Comparison of ENCODE assay signal across 8 cellular contexts in genomic region chr4:13483142-13484044, GRCh38. TPM values are rescaled to one million over a fixed set of nuclear protein-coding genes. Genes with fewer than 3 reads are reported as not detected.
DNase-seq lines count a peak whose midpoint lies in the region; ATAC-seq, FAIRE-seq and TF ChIP-seq lines count a peak whose summit lies in the region.

No MANE protein-coding gene starts in this region.

- H3K4me1 ChIP-seq in GM12878 (ENCODE audit: control insufficient read depth, insufficient read depth, low read length), result no peaks in the 10 kb centered on the region

- in situ Hi-C loops in Caki2 (cut with HindIII; ENCODE audit: low pct_unique_long_range_greater_than_20kb, low sequenced_read_pairs), result no loop called here
- in situ Hi-C loops in GM12878 (cut with MboI), result no loop called here

- FAIRE-seq in RCC 7860 (lab: Jason Lieb, UNC) (no peak), GM12878 (lab: Jason Lieb, UNC) (no peak)

- CTCF ChIA-PET in GM12878 (lab: Yijun Ruan, JAX), result interaction anchor here (0.9 to 1.8 kb wide), 2 partner anchors 10 to 44 kb away, joined by 3 to 4 read pairs; no protein-coding TSS in a partner anchor

- peak overlapping the region; percentile 53 for H3K4me2 ChIP-seq in GM12878 (ENCODE audit: control insufficient read depth, insufficient read depth)

- H3K4me3 ChIP-seq in GM12878, result peak overlapping the region; percentile 77

- peak overlapping the region; percentile 94 for H3K9ac ChIP-seq in GM12878 (ENCODE audit: control insufficient read depth, insufficient read depth, low read length)

- no peak for TF ChIP-seq EP300 in GM12878 (IDR thresholded peaks at IDR 0.05; ENCODE audit: borderline replicate concordance in 1 of 2, control insufficient read depth in 1 of 2, low read depth in 2 of 2, low read length in 2 of 2)

- no peak for TF ChIP-seq POLR2A in GM12878 (IDR thresholded peaks at IDR 0.05; ENCODE audit: low read depth, low read length)

- H3K9me3 ChIP-seq in GM12878 (replicated peaks; ENCODE audit: control insufficient read depth, insufficient read depth, low read length), result 0 out of 3 replicates have a peak, but pooled peaks cover 1% of the 10 kb centered on the region

- no peaks in the 10 kb centered on the region for H4K20me1 ChIP-seq in GM12878 (ENCODE audit: control insufficient read depth, insufficient read depth)

- WGBS in GM12878 (ENCODE audit: insufficient coverage, insufficient replicate concordance, low lambda C conversion rate, missing lambda C conversion rate), result 24% methylated on average over 38 of the region's 38 CpGs

- peak overlapping the region; percentile 38 for H3K27ac ChIP-seq in GM12878 (ENCODE audit: control insufficient read depth, insufficient read depth)

- no peak for TF ChIP-seq RAD21 in GM12878 (IDR thresholded peaks at IDR 0.05; ENCODE audit: insufficient read depth, low read depth, low read length)

- intact Hi-C loops in GM12878 (cut with micrococcal nuclease; ENCODE audit: unreplicated experiment), result loop anchor here (10.0 kb wide), 1 partner anchor 141 kb away; the partner anchor contains the start of gene BOD1L1

- POLR2A ChIA-PET in GM12878 (lab: Charles Lee), result interaction anchor here (1.1 kb wide), 1 partner anchor 9 kb away, joined by 4 read pairs; no protein-coding TSS in a partner anchor

- TSS peak; percentile 65 for BruUV-seq in GM12878 (replicated peaks; lab: Mats Ljungman, UMichigan)

- peak; percentile 17 for ATAC-seq in GM19438 (IDR thresholded peaks at IDR 0.05; ENCODE audit: low read depth, unreplicated experiment)
- peak; percentile 1 for ATAC-seq in HG03520 (IDR thresholded peaks at IDR 0.05; ENCODE audit: unreplicated experiment)
- peak; percentile 48 for ATAC-seq in GM12878

- TF ChIP-seq CTCF in GM12878 (IDR thresholded peaks at IDR 0.05 in 2 of 3, conservative IDR thresholded peaks at IDR 0.05 in 1 of 3; ENCODE audit: control insufficient read depth in 2 of 3, extremely low read depth in 1 of 3, insufficient read depth in 1 of 3, low read depth in 3 of 3, low read length in 3 of 3), result no peak

- H3K79me2 ChIP-seq in GM12878 (ENCODE audit: control insufficient read depth, insufficient read depth, low read length), result peaks cover 17% of the 10 kb centered on the region

- peak; percentile 60 for DNase-seq in Caki2 (ENCODE audit: low read depth)
- DNase-seq in RCC 7860 (ENCODE audit: low spot score), result peak; percentile 45
- no peak for DNase-seq in GM12878 (ENCODE audit: low read depth, low spot score)
- peak; percentile 42 for DNase-seq in hepatic stellate cell (ENCODE audit: low spot score)
- peak; percentile 29 for DNase-seq in pulmonary artery endothelial cell (ENCODE audit: low read depth, low spot score)
- DNase-seq in OCI-M2 (lab: John Stamatoyannopoulos, UW; ENCODE audit: unreplicated experiment), result no peak

- H3K36me3 ChIP-seq in GM12878 (ENCODE audit: control insufficient read depth in 2 of 2, insufficient read depth in 2 of 2, low read length in 1 of 2), result no peaks in the 10 kb centered on the region

- H3K27me3 ChIP-seq in GM12878 (replicated peaks in 1 of 2; ENCODE audit: control insufficient read depth in 2 of 2, insufficient read depth in 2 of 2, low read length in 1 of 2), result no peaks in the 10 kb centered on the region

- peak overlapping the region; percentile 100 for H2AFZ ChIP-seq in GM12878 (ENCODE audit: control insufficient read depth, low read depth, low read length)

- SMC1A ChIA-PET in GM12878 (lab: Charles Lee; ENCODE audit: uncharacterized antibody, unreplicated experiment), result interaction anchor here (1.2 to 1.5 kb wide), 4 partner anchors 9 to 51 kb away, joined by 3 to 13 read pairs (median 4); no protein-coding TSS in a partner anchor

- RAD21 ChIA-PET in GM12878 (lab: Charles Lee; ENCODE audit: unreplicated experiment), result interaction anchor here (0.6 to 1.7 kb wide), 3 partner anchors 10 to 45 kb away, joined by 3 to 6 read pairs (median 3); no protein-coding TSS in a partner anchor

TF ChIP-seq in GM12878, 131 proteins besides CTCF, POLR2A, EP300 and RAD21 (continues in another document):
- TF ChIP-seq NKRF (conservative IDR thresholded peaks at IDR 0.05) (0 out of 2 replicates have a peak, but pooled peaks have one; percentile 24), TAF1 (IDR thresholded peaks at IDR 0.05; ENCODE audit: borderline replicate concordance, low read depth, low read length) (no peak), SMARCA5 (IDR thresholded peaks at IDR 0.05) (no peak), BMI1 (IDR thresholded peaks at IDR 0.05; ENCODE audit: borderline replicate concordance) (no peak), SKIL (IDR thresholded peaks at IDR 0.05; ENCODE audit: low read depth, poor library complexity, severe bottlenecking) (no peak), CHD1 (IDR thresholded peaks at IDR 0.05; ENCODE audit: low read depth, low read length) (no peak)
- TF ChIP-seq, protein P1, sequence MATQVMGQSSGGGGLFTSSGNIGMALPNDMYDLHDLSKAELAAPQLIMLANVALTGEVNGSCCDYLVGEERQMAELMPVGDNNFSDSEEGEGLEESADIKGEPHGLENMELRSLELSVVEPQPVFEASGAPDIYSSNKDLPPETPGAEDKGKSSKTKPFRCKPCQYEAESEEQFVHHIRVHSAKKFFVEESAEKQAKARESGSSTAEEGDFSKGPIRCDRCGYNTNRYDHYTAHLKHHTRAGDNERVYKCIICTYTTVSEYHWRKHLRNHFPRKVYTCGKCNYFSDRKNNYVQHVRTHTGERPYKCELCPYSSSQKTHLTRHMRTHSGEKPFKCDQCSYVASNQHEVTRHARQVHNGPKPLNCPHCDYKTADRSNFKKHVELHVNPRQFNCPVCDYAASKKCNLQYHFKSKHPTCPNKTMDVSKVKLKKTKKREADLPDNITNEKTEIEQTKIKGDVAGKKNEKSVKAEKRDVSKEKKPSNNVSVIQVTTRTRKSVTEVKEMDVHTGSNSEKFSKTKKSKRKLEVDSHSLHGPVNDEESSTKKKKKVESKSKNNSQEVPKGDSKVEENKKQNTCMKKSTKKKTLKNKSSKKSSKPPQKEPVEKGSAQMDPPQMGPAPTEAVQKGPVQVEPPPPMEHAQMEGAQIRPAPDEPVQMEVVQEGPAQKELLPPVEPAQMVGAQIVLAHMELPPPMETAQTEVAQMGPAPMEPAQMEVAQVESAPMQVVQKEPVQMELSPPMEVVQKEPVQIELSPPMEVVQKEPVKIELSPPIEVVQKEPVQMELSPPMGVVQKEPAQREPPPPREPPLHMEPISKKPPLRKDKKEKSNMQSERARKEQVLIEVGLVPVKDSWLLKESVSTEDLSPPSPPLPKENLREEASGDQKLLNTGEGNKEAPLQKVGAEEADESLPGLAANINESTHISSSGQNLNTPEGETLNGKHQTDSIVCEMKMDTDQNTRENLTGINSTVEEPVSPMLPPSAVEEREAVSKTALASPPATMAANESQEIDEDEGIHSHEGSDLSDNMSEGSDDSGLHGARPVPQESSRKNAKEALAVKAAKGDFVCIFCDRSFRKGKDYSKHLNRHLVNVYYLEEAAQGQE (IDR thresholded peaks at IDR 0.05; ENCODE audit: low read depth, low read length), result peak; percentile 54; the same call in 1 of the 2 replicates

RNA-seq across cellular contexts. Expression of gene RAB28, which starts 0.7 kb away (rescaled TPM):
- total RNA-seq in Caki2 (2014; rRNA removed; shearing (Covaris generic); ENCODE audit: low replicate concordance), result 15.8 and 17.5 TPM in 2 replicates
- total RNA-seq in GM12878 (2013; cell fraction: nucleolus; rRNA removed), result 24.0 and 28.0 TPM in 2 replicates
- total RNA-seq in GM12878 (2014; rRNA removed), result 12.2 and 16.9 TPM in 2 replicates
- 18.6 and 21.6 TPM in 2 replicates for total RNA-seq in GM12878 (2014; rRNA removed; fragmentation: Illumina TruSeq; extraction: Trizol)
- 12.2 and 13.2 TPM in 2 replicates for total RNA-seq in GM12878 (2021)
- 8.5 TPM for polyA plus RNA-seq in GM12878 (2011; ENCODE audit: low read depth)
- polyA plus RNA-seq in GM12878 (2011; rRNA removed), result 29.3 and 42.7 TPM in 2 replicates
- 11.2 and 15.6 TPM in 2 replicates for polyA plus RNA-seq in GM12878 (2011; cell fraction: cytosol; rRNA removed)
- polyA plus RNA-seq in GM12878 (2011; cell fraction: nucleus; rRNA removed), result 12.9 and 14.0 TPM in 2 replicates
- polyA plus RNA-seq in GM12878 (2012), result 9.7 and 13.7 TPM in 2 replicates
- 20.0 and 25.9 TPM in 2 replicates for polyA plus RNA-seq in GM12878 (2014; fragmentation: Illumina TruSeq; extraction: Trizol)
- polyA plus RNA-seq in GM12878 (2014; fragmentation: Nextera tagmentation; extraction: Ambion mirVana), result 10 to 100 TPM in 1 of 2 experiments, 1 to 10 TPM in 1; 5.8 to 10.6 TPM
- polyA plus RNA-seq in GM12878 (2014; rRNA removed), result 12.8 and 15.1 TPM in 2 replicates
- 10 to 100 TPM; 25.2 to 27.8 TPM for polyA plus RNA-seq in GM12878 (2016; fragmentation: Nextera tagmentation; extraction: Ambion mirVana)
- polyA minus RNA-seq in GM12878 (2011; rRNA and poly(A)+ RNA removed), result 11.0 and 12.4 TPM in 2 replicates
- 3.2 and 4.8 TPM in 2 replicates for polyA minus RNA-seq in GM12878 (2011; cell fraction: cytosol; rRNA and poly(A)+ RNA removed)
- polyA minus RNA-seq in GM12878 (2011; cell fraction: nucleus; rRNA and poly(A)+ RNA removed), result 18.9 and 29.9 TPM in 2 replicates
- 12.7 and 14.0 TPM in 2 replicates for total RNA-seq in pulmonary artery endothelial cell

Comparison
In these comparisons a context has a peak if more than half of its experiments do, and no peak if none do; other contexts are left out.
1. DNase-seq: peak in Caki2 (single experiment), RCC 7860 (single experiment), hepatic stellate cell (single experiment) and pulmonary artery endothelial cell (single experiment); none in GM12878 (single experiment) and OCI-M2 (single experiment).
2. Peak in every context shown above with its lines, with median percentiles within 50 percentile points of each other: ATAC-seq.